Comparison of ENCODE assay signal across 8 cellular contexts in the genomic region with DNA sequence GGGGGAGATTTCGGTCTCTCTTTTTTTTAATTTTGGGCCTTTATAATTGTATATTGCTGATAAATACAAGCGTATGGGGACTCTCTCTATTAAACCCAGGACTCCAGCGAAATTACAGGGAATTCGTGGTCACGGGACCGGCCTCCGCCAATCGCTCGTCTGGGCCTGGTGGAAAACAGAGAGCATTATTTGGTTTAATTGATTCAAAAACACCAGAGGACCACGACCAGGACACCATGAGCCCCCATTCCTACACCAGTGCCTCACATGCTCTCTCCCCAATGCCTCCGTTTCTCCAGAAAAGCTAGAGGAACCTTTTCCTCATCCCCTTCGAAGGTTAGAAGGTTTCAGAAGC. TPM values are rescaled to one million over a fixed set of nuclear protein-coding genes. Genes with fewer than 3 reads are reported as not detected.
A peak's percentile ranks its signal among the peaks of the same experiment; 100 is the strongest.
DNase-seq lines count a peak whose midpoint lies in the region; ATAC-seq lines count a peak whose summit lies in the region.

TSS of gene HOXB2 (minus strand) at position 88 of the 355 bp plus-strand sequence. CDS start 198 bp downstream, outside the sequence.

- peak within 1 kb of the TSS; percentile 60 to 80 for H3K4me3 ChIP-seq in mucosa of rectum (ENCODE audit: low read length in 2 of 2)

- no peaks in the 10 kb centered on the region for H3K9me3 Mint-ChIP-seq in dendritic cell treated with granulocyte-macrophage colony-stimulating factor and Interleukin-4, amounts not matched to agents 40 ng/mL and 50 ng/mL, for 4 days

- H3K27ac ChIP-seq in mucosa of rectum (ENCODE audit: low read depth in 2 of 2, low read length in 2 of 2), result peak within 1 kb of the TSS; percentile 66 to 87

- DNase-seq in Daoy (ENCODE audit: low read depth) (peak; percentile 46), NCI-H2107 (lab: John Stamatoyannopoulos, UW) (peak; percentile 44), NCI-H128 (lab: John Stamatoyannopoulos, UW; ENCODE audit: unreplicated experiment) (no peak), RKO (ENCODE audit: low spot score) (no peak), LoVo (ENCODE audit: low spot score) (no peak)

- ATAC-seq in GM19328 (IDR thresholded peaks at IDR 0.05; ENCODE audit: unreplicated experiment), result no peak

- intact Hi-C loops in dendritic cell treated with granulocyte-macrophage colony-stimulating factor and Interleukin-4, amounts not matched to agents 40 ng/mL and 50 ng/mL, for 4 days (cut with micrococcal nuclease), result loop anchor here (10.0 kb wide), 1 partner anchor 50 kb away; no protein-coding TSS in a partner anchor

- peak within 1 kb of the TSS; percentile 63 to 79 for H3K9ac ChIP-seq in mucosa of rectum (ENCODE audit: low read depth in 1 of 2, low read length in 2 of 2)

- H3K4me1 ChIP-seq in mucosa of rectum (ENCODE audit: control insufficient read depth in 2 of 2, insufficient read depth in 2 of 2, low read length in 2 of 2), result peaks cover 15 to 18% of the 10 kb centered on the region in 2 donors

- peak within 1 kb of the TSS; percentile 86 for H3K27ac Mint-ChIP-seq in dendritic cell treated with granulocyte-macrophage colony-stimulating factor and Interleukin-4, amounts not matched to agents 40 ng/mL and 50 ng/mL, for 4 days

- peaks cover 0 to 3% of the 10 kb centered on the region in 2 donors for H3K27me3 ChIP-seq in mucosa of rectum (ENCODE audit: control insufficient read depth in 2 of 2, insufficient read depth in 2 of 2, low read length in 2 of 2)

- H3K4me1 Mint-ChIP-seq in dendritic cell treated with granulocyte-macrophage colony-stimulating factor and Interleukin-4, amounts not matched to agents 40 ng/mL and 50 ng/mL, for 4 days (ENCODE audit: low read depth), result peaks cover 59% of the 10 kb centered on the region

- H3K4me3 Mint-ChIP-seq in dendritic cell treated with granulocyte-macrophage colony-stimulating factor and Interleukin-4, amounts not matched to agents 40 ng/mL and 50 ng/mL, for 4 days, result peak within 1 kb of the TSS; percentile 81

- H3K36me3 ChIP-seq in mucosa of rectum (ENCODE audit: control insufficient read depth in 2 of 2, insufficient read depth in 2 of 2, low read length in 2 of 2), result peaks cover 2 to 5% of the 10 kb centered on the region in 2 donors

- H3K9me3 ChIP-seq in mucosa of rectum (ENCODE audit: control insufficient read depth in 2 of 2, low read length in 2 of 2), result no peaks in the 10 kb centered on the region

- peaks cover 20% of the 10 kb centered on the region for H3K36me3 Mint-ChIP-seq in dendritic cell treated with granulocyte-macrophage colony-stimulating factor and Interleukin-4, amounts not matched to agents 40 ng/mL and 50 ng/mL, for 4 days (ENCODE audit: low read depth)

- H3K27me3 Mint-ChIP-seq in dendritic cell treated with granulocyte-macrophage colony-stimulating factor and Interleukin-4, amounts not matched to agents 40 ng/mL and 50 ng/mL, for 4 days, result peaks cover 83% of the 10 kb centered on the region

RNA-seq across cellular contexts. Expression of gene HOXB2, which starts in this region (rescaled TPM):
- total RNA-seq in Daoy (2014; rRNA removed; shearing (Covaris generic)), result 1.3 and 15.9 TPM in 2 replicates

Comparison
In these comparisons a context has a peak if more than half of its experiments do, and no peak if none do; other contexts are left out.
1. DNase-seq: peak in Daoy (single experiment) and NCI-H2107 (single experiment); none in NCI-H128 (single experiment), RKO (single experiment) and LoVo (single experiment).